In the genomic region with DNA sequence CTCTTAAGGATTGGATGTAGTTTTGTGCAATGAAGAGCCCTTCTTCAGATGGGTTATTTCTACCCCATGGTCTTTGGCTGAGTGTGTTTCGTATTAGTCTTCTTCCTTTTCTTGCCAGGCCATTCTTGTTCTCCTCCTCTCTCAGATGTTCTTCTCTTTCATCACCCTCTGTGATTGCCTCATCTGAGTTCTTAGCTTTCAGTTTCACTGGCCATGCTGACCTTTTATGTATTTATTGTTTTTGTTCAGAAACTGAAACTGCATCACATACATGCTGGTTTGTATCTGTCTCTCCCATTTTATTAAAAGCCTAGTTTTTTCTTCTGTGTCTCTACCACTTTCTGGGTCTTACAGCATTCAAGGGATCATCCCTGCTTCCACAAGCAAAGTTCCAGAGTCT, we compare ENCODE assay signal across 1 cellular context.
TF ChIP-seq lines count a peak whose summit lies in the region.

No MANE protein-coding gene starts in this region.

TF ChIP-seq in HEK293, 187 proteins besides CTCF, POLR2A, EP300 and RAD21 (continued from another document):
- TF ChIP-seq, protein P1, sequence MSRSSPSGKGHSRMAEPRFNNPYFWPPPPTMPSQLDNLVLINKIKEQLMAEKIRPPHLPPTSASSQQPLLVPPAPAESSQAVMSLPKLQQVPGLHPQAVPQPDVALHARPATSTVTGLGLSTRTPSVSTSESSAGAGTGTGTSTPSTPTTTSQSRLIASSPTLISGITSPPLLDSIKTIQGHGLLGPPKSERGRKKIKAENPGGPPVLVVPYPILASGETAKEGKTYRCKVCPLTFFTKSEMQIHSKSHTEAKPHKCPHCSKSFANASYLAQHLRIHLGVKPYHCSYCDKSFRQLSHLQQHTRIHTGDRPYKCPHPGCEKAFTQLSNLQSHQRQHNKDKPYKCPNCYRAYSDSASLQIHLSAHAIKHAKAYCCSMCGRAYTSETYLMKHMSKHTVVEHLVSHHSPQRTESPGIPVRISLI (tag by site-specific recombination; IDR thresholded peaks at IDR 0.05) = no peak
- no peak for TF ChIP-seq ZNF184 (tag by site-specific recombination; IDR thresholded peaks at IDR 0.05)
- no peak for TF ChIP-seq ZNF202 (tag by site-specific recombination; IDR thresholded peaks at IDR 0.05; ENCODE audit: borderline replicate concordance)
